8 cellular contexts compared by ENCODE assay signal in the genomic region with DNA sequence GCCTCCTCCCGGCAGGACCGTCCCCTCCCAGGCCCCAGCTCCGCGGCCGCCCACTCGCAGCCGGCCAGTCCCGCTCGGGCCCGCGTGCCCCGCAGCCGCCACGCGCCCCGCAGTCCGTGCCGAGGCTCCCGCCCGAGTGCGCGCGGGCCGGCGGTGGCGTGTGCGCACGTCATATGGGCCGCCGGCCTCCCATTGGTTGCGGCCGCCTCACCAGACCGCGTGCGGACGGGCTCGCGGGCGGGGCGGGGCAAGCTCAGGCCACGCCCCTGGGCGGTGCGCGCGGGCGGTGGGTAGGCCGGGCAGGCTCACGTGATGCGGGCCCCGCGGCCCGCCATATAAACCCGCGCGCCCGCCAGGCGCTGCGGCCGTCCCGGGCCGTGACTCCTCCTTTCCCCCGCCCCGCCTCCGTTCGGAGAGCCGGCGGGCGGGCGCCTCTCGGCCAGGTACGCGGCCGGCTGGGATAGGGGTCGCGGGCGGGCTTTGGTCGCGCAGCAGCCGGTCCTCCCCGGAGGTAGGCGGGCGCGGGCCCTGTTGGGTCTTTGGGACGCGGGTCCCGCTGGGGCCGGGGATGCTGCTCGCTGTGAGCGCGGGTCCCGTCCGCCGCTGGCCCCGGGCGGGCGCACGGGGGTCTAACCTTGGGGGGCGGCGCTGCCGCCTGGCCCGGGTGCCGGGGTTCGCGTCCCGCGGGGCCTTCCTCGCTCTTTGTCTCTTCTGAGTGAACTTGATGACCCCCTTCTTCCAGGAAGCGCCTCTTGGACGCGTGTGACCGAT. TPM values are rescaled to one million over a fixed set of nuclear protein-coding genes. Genes with fewer than 3 reads are reported as not detected.
A peak's percentile ranks its signal among the peaks of the same experiment; 100 is the strongest.
DNase-seq lines count a peak whose midpoint lies in the region; ATAC-seq and TF ChIP-seq lines count a peak whose summit lies in the region.

TSS of gene INSIG1 (plus strand) at position 362 of the 771 bp plus-strand sequence. CDS start at position 770, 408 bp downstream.

- H3K36me3 ChIP-seq in uterus = no peaks in the 10 kb centered on the region

- DNase-seq in GM13976 (ENCODE audit: low spot score) (peak; percentile 99), NCI-H1436 (lab: John Stamatoyannopoulos, UW) (peak; percentile 87), amniotic epithelial cell (ENCODE audit: low read depth) (peak; percentile 87), left cardiac atrium (peak; percentile 91), putamen (ENCODE audit: low spot score) (peak; percentile 97), uterus (peak; percentile 87 to 93)

- intact Hi-C loops in T-helper 1 cell treated with Interleukin-12 subunit alpha and Interleukin-12 subunit beta and Interleukin-4 antibody, amounts not matched to agents 30 ng/mL and 1 ng/mL, for 36 hours (cut with micrococcal nuclease) = loop anchor here (1.0 to 5.0 kb wide), 6 partner anchors 205 to 1841 kb away; partner anchors contain the start of genes LMBR1, RBM33 and UBE3C
- intact Hi-C loops in left cardiac atrium (cut with DNase I) (loop anchor here (5.0 kb wide), 2 partner anchors 40 to 95 kb away; no protein-coding TSS in a partner anchor), uterus (cut with DNase I; ENCODE audit: low total_unique reads) (loop anchor here (5.0 kb wide), 1 partner anchor 370 kb away; no protein-coding TSS in a partner anchor)

- peak; percentile 67 for ATAC-seq in HG02798 (IDR thresholded peaks at IDR 0.05; ENCODE audit: poor library complexity, unreplicated experiment)
- ATAC-seq in left cardiac atrium = peak; percentile 91 to 94

- H3K27ac ChIP-seq in uterus = peak within 1 kb of the TSS; percentile 92

- no peaks in the 10 kb centered on the region for H3K4me1 ChIP-seq in uterus

- TF ChIP-seq CTCF in GM13976 (IDR thresholded peaks at IDR 0.05; ENCODE audit: borderline replicate concordance, control extremely low read depth, extremely low read depth, insufficient read depth, missing control alignments) = no peak
- no peak for TF ChIP-seq CTCF in uterus (IDR thresholded peaks at IDR 0.05)

- peak within 1 kb of the TSS; percentile 49 to 99 for H3K4me3 ChIP-seq in uterus

- H3K27me3 ChIP-seq in uterus = no peaks in the 10 kb centered on the region

- H3K9me3 ChIP-seq in uterus = no peaks in the 10 kb centered on the region

- peak; percentile 94 for TF ChIP-seq POLR2A in uterus (IDR thresholded peaks at IDR 0.05)

- in situ Hi-C loops in GM13976 (cut with MboI; ENCODE audit: low sequenced_read_pairs, unreplicated experiment) = no loop called here

RNA-seq across cellular contexts. Expression of gene INSIG1, which starts in this region (rescaled TPM):
- 88.8 and 90.6 TPM in 2 replicates for total RNA-seq in T-helper 1 cell treated with Interleukin-12 subunit alpha and Interleukin-12 subunit beta and Interleukin-4 antibody, amounts not matched to agents 30 ng/mL and 1 ng/mL, for 36 hours
- 10 to 100 TPM; 37.3 to 42.3 TPM for total RNA-seq in left cardiac atrium
- total RNA-seq in uterus = 10 to 100 TPM; 11.0 to 46.6 (median 22.0) TPM

Comparison
In these comparisons a context has a peak if more than half of its experiments do, and no peak if none do; other contexts are left out.
1. Peak in every context shown above with its lines: DNase-seq, ATAC-seq, H3K4me3 ChIP-seq and H3K27ac ChIP-seq.